In the genomic region with DNA sequence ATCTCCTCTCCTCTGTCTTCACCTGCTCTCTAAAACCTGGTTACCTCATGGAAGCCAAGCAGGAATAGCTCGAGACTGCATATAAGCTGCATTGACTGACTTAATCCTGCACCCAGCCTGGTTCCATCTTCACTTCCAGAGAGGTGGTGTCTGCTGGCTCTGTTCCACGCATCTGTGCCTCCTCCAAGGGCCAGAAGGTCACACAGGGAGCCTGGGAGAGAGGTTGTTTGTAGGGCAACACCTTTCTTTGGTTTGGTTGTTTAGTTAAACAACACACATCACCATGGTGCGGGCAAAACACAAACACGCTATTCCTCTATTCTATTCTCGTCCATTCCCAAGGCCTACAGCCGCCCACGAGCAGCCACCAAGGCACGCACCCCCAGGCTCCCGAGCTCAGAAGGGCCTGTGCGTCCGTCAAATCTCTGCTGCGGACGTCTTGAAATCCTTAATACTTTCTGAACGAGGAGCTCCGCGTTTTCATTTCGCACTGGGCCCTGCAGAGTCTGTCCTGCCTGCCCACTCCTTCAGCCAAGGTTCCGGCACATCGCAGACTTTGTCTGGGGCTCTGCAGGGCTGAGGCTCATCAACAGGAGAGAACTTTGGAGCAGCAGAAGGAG, we compare ENCODE assay signal across 25 cellular contexts.
DNase-seq lines count a peak whose midpoint lies in the region; ATAC-seq and TF ChIP-seq lines count a peak whose summit lies in the region.
"Had no signal": no experiment of that assay in that cellular context is flagged by ENCODE, and none has a peak within 500 bp of the region (broad histone marks: within the 10 kb centered on the region; RNA-seq: fewer than 3 reads in every experiment).

No MANE protein-coding gene starts in this region.

- H3K27me3 Mint-ChIP-seq in nephron progenitor cell (ENCODE audit: low read depth, poor library complexity), result peaks cover 6% of the 10 kb centered on the region

- H3K27me3 ChIP-seq in tibial artery, result no peaks in the 10 kb centered on the region

- POLR2A ChIA-PET in RWPE1 (lab: Yijun Ruan, JAX; ENCODE audit: low non-redundant PET), result no interaction called here

- CTCF ChIA-PET in RWPE1 (lab: Yijun Ruan, JAX), result interaction anchor here (0.7 kb wide), 1 partner anchor 40 kb away, joined by 3 read pairs; no protein-coding TSS in a partner anchor

- peaks cover 5% of the 10 kb centered on the region for H3K9me3 Mint-ChIP-seq in nephron progenitor cell

- DNase-seq in M059J (ENCODE audit: low read depth) (peak; percentile 41), RWPE1 (ENCODE audit: low spot score) (no peak), mesenteric fat pad (ENCODE audit: low spot score) (peak; percentile 33), tibial artery (peak in 1 of 2 donors; percentile 53), NCI-H345 treated with DMSO at 0.1 percent for 48 hours (lab: John Stamatoyannopoulos, UW; ENCODE audit: unreplicated experiment) (no peak), nephron progenitor cell (no peak)
- DNase-seq: CD8-positive, alpha-beta memory T cell; DMS 273 treated with DMSO at 0.1 percent for 48 hours; DMS79; EL; GDM1; NCI-H1105; NCI-H1436 treated with DMSO at 0.1 percent for 48 hours; NCI-H187 treated with DMSO at 0.1 percent for 48 hours; NCI-H446; NCI-H524 treated with DMSO at 0.1 percent for 48 hours; NCI-H774; SHP77 treated with DMSO at 0.1 percent for 48 hours had no signal

- peaks cover 0 to 53% (median 37%) of the 10 kb centered on the region in 4 donors for H3K4me1 ChIP-seq in tibial artery

- H3K9me3 ChIP-seq in tibial artery, result no peaks in the 10 kb centered on the region

- peaks cover 24% of the 10 kb centered on the region for H3K4me1 Mint-ChIP-seq in nephron progenitor cell
- H3K4me1 Mint-ChIP-seq: B cell; CD8-positive, alpha-beta memory T cell; GM23338 had no signal

- no peaks in the 10 kb centered on the region for H3K36me3 Mint-ChIP-seq in nephron progenitor cell (ENCODE audit: low read depth)
- H3K36me3 Mint-ChIP-seq: CD14-positive monocyte; CD8-positive, alpha-beta memory T cell had no signal

- TF ChIP-seq CTCF in RWPE1 (conservative IDR thresholded peaks at IDR 0.05; ENCODE audit: low read depth) (no peak), tibial artery (IDR thresholded peaks at IDR 0.05) (no peak), nephron progenitor cell (IDR thresholded peaks at IDR 0.05) (no peak)

- peak overlapping the region; percentile 76 for H3K27ac ChIP-seq in RWPE1
- peak overlapping the region; percentile 6 to 39 for H3K27ac ChIP-seq in tibial artery

- H3K4me3 Mint-ChIP-seq in nephron progenitor cell, result no peak overlapping the region
- H3K4me3 Mint-ChIP-seq: B cell; CD8-positive, alpha-beta memory T cell; GM23338 had no signal

- no peak for ATAC-seq in HG03460 (IDR thresholded peaks at IDR 0.05; ENCODE audit: unreplicated experiment)
- ATAC-seq: GM12878, GM23338, HCT116, K562 had no signal

- H3K27ac Mint-ChIP-seq in nephron progenitor cell, result no peak overlapping the region
- H3K27ac Mint-ChIP-seq: B cell, GM23338 had no signal

- intact Hi-C loops in tibial artery (cut with DNase I; ENCODE audit: low total_unique reads), result no loop called here

- no peak overlapping the region for H3K4me3 ChIP-seq in tibial artery
- H3K4me3 ChIP-seq: GM12878, GM23338, K562 had no signal

- H3K36me3 ChIP-seq in tibial artery, result no peaks in the 10 kb centered on the region

Comparison
In these comparisons a context has a peak if more than half of its experiments do, and no peak if none do; other contexts are left out.
1. DNase-seq: peak in M059J (single experiment) and mesenteric fat pad (single experiment); none in RWPE1 (single experiment), NCI-H345 treated with DMSO at 0.1 percent for 48 hours (single experiment) and nephron progenitor cell (single experiment).